Comparison of ENCODE assay signal across 9 cellular contexts in genomic region chr7:129401968-129402860, GRCh38. TPM values are rescaled to one million over a fixed set of nuclear protein-coding genes. Genes with fewer than 3 reads are reported as not detected.
DNase-seq lines count a peak whose midpoint lies in the region; ATAC-seq and TF ChIP-seq lines count a peak whose summit lies in the region.
"Had no signal": no experiment of that assay in that cellular context is flagged by ENCODE, and none has a peak within 500 bp of the region (broad histone marks: within the 10 kb centered on the region; RNA-seq: fewer than 3 reads in every experiment).

No MANE protein-coding gene starts in this region.

- no peaks in the 10 kb centered on the region for H4K20me1 ChIP-seq in smooth muscle cell (ENCODE audit: low read depth)

- H3K4me1 ChIP-seq in smooth muscle cell (ENCODE audit: low read depth) (no peaks in the 10 kb centered on the region), tibial nerve (no peaks in the 10 kb centered on the region)

- TF ChIP-seq POLR2A in tibial nerve (IDR thresholded peaks at IDR 0.05), result no peak

- H3K27ac ChIP-seq in smooth muscle cell (ENCODE audit: low read depth), result no peak overlapping the region
- H3K27ac ChIP-seq in tibial nerve, result no peak overlapping the region

- no peaks in the 10 kb centered on the region for H3K9me3 Mint-ChIP-seq in type B pancreatic cell

- H3K9ac ChIP-seq in smooth muscle cell (ENCODE audit: low read depth), result no peak overlapping the region

- ATAC-seq in left cardiac atrium, result peak; percentile 47
- no peak for ATAC-seq in HG02870 (IDR thresholded peaks at IDR 0.05; ENCODE audit: unreplicated experiment)

- WGBS in smooth muscle cell (ENCODE audit: low lambda C conversion rate), result 79% methylated on average over 3 of the region's 3 CpGs
- 83 to 87% methylated on average over 3 of the region's 3 CpGs for WGBS in tibial nerve, 2 donors

- H3K36me3 Mint-ChIP-seq in type B pancreatic cell, result peaks cover 23% of the 10 kb centered on the region

- no peak overlapping the region for H3K4me3 Mint-ChIP-seq in type B pancreatic cell

- no peaks in the 10 kb centered on the region for H3F3A ChIP-seq in smooth muscle cell (ENCODE audit: low read depth)

- H3K4me3 ChIP-seq in LNCaP clone FGC (ENCODE audit: low read depth, low read length) (no peak overlapping the region), cardiac fibroblast (replicated peaks in 1 of 2; ENCODE audit: low read depth in 2 of 2, low read length in 2 of 2) (no peak overlapping the region), smooth muscle cell (no peak overlapping the region), tibial nerve (no peak overlapping the region)

- no peak overlapping the region for H3K4me2 ChIP-seq in smooth muscle cell

- no peaks in the 10 kb centered on the region for H3K79me2 ChIP-seq in smooth muscle cell (ENCODE audit: low read depth)

- no peaks in the 10 kb centered on the region for H3K27me3 Mint-ChIP-seq in type B pancreatic cell

- H3K36me3 ChIP-seq in smooth muscle cell (ENCODE audit: low read depth) (no peaks in the 10 kb centered on the region), tibial nerve (peaks cover 0 to 69% (median 0%) of the 10 kb centered on the region in 3 donors)

- DNase-seq in left cardiac atrium (no peak), cardiac septum (ENCODE audit: low spot score) (no peak), LNCaP clone FGC (ENCODE audit: low read depth) (no peak), cardiac fibroblast (ENCODE audit: low read depth in 2 of 2) (peak in 1 of 2 donors; percentile 5), type B pancreatic cell (ENCODE audit: extremely low spot score, unreplicated experiment) (no peak), smooth muscle cell (lab: John Stamatoyannopoulos, UW; ENCODE audit: unreplicated experiment) (no peak), tibial nerve (ENCODE audit: low spot score in 2 of 2) (no peak)
- DNase-seq: DMS79 treated with DMSO at 0.1 percent for 48 hours had no signal

- intact Hi-C loops in left cardiac atrium (cut with DNase I) (no loop called here), cardiac septum (cut with DNase I) (no loop called here)

- no peak overlapping the region for H2AFZ ChIP-seq in smooth muscle cell (ENCODE audit: low read depth)

- H3K27ac Mint-ChIP-seq in type B pancreatic cell, result peak overlapping the region; percentile 84

- H3K4me1 Mint-ChIP-seq in type B pancreatic cell (ENCODE audit: unreplicated experiment), result no peaks in the 10 kb centered on the region

- H3K9me3 ChIP-seq in smooth muscle cell (replicated peaks; ENCODE audit: low read depth), result no peaks in the 10 kb centered on the region
- no peaks in the 10 kb centered on the region for H3K9me3 ChIP-seq in tibial nerve

- no peak for TF ChIP-seq EP300 in tibial nerve (IDR thresholded peaks at IDR 0.05)

- peak; percentile 19; the same call in 1 of the 2 replicates for TF ChIP-seq CTCF in LNCaP clone FGC (IDR thresholded peaks at IDR 0.05; ENCODE audit: control insufficient read depth, extremely low read depth, insufficient read depth)
- peak; percentile 4 for TF ChIP-seq CTCF in cardiac fibroblast (IDR thresholded peaks at IDR 0.05; ENCODE audit: low read depth, low read length)
- no peak for TF ChIP-seq CTCF in type B pancreatic cell (conservative IDR thresholded peaks at IDR 0.05)
- TF ChIP-seq CTCF in smooth muscle cell (IDR thresholded peaks at IDR 0.05; ENCODE audit: borderline replicate concordance, insufficient read depth, poor library complexity, severe bottlenecking), result no peak
- no peak for TF ChIP-seq CTCF in tibial nerve (IDR thresholded peaks at IDR 0.05)

- no peaks in the 10 kb centered on the region for H3K27me3 ChIP-seq in smooth muscle cell (ENCODE audit: low read depth)
- H3K27me3 ChIP-seq in tibial nerve, result no peaks in the 10 kb centered on the region

RNA-seq across cellular contexts. Expression of gene STRIP2, which starts 32.0 kb away (rescaled TPM):
- total RNA-seq in left cardiac atrium (10 to 100 TPM; 12.1 to 15.3 TPM), cardiac septum (20.4 TPM), type B pancreatic cell (ENCODE audit: low replicate concordance) (1.00 and 8.7 TPM in 2 replicates), smooth muscle cell (1.6 and 6.9 TPM in 2 replicates), tibial nerve (under 1 TPM; 0.30 to 0.44 (median 0.41) TPM)
- 0.39 and 0.57 TPM in 2 replicates for polyA plus RNA-seq in smooth muscle cell

Comparison
In these comparisons a context has a peak if more than half of its experiments do, and no peak if none do; other contexts are left out.
1. CTCF ChIP-seq: peak in LNCaP clone FGC (single experiment) and cardiac fibroblast (single experiment); none in type B pancreatic cell (single experiment), smooth muscle cell (single experiment) and tibial nerve (0 of 5).